ENCODE assay signal across 8 cellular contexts in genomic region chr11:118912742-118913410, GRCh38. TPM values are rescaled to one million over a fixed set of nuclear protein-coding genes. Genes with fewer than 3 reads are reported as not detected.
DNase-seq lines count a peak whose midpoint lies in the region; ATAC-seq, FAIRE-seq and TF ChIP-seq lines count a peak whose summit lies in the region.

No MANE protein-coding gene starts in this region.

- peak overlapping the region; percentile 87 for H2AK5ac ChIP-seq in mesendoderm (ENCODE audit: low read length)

- peak overlapping the region; percentile 97 for H3K23ac ChIP-seq in mesendoderm (ENCODE audit: low read length)

- DNase-seq in A549 (ENCODE audit: low read depth in 1 of 2, low spot score in 1 of 2) (peak in 1 of 2 experiments; percentile 62), astrocyte of the hippocampus (ENCODE audit: low read depth, low spot score) (peak; percentile 47), mesendoderm (peak; percentile 73), WERI-Rb-1 (no peak), NCI-H1105 treated with DMSO at 0.1 percent for 48 hours (lab: John Stamatoyannopoulos, UW) (no peak)

- H2BK120ac ChIP-seq in mesendoderm (ENCODE audit: low read depth, low read length), result peak overlapping the region; percentile 39

- TF ChIP-seq RAD21 in A549 (conservative IDR thresholded peaks at IDR 0.05 in 1 of 2, IDR thresholded peaks at IDR 0.05 in 1 of 2), result no peak

- H3K27ac ChIP-seq in A549, result peak overlapping the region; percentile 98 to 100
- peak overlapping the region; percentile 100 for H3K27ac ChIP-seq in HUES48 (ENCODE audit: low read depth, low read length)
- H3K27ac ChIP-seq in mesendoderm (ENCODE audit: low read depth, low read length), result peak overlapping the region; percentile 96
- H3K27ac ChIP-seq in WERI-Rb-1, result no peak overlapping the region; the same call in 1 of the 2 replicates

- H3K18ac ChIP-seq in mesendoderm (ENCODE audit: low read length), result peak overlapping the region; percentile 78

- no peak overlapping the region for H2BK15ac ChIP-seq in mesendoderm (replicated peaks; ENCODE audit: low read depth)

- peak overlapping the region; percentile 96 for H2BK5ac ChIP-seq in mesendoderm (ENCODE audit: low read length)

- WGBS in A549 (ENCODE audit: missing lambda C conversion rate), result 5% methylated on average over 4 of the region's 12 CpGs
- no CpG with 5 or more reads among the region's 12 CpGs for WGBS in mesendoderm (ENCODE audit: extremely low coverage, insufficient coverage, low lambda C conversion rate)

- TF ChIP-seq EP300 in A549 (IDR thresholded peaks at IDR 0.05), result no peak

- CTCF ChIA-PET in A549 (lab: Yijun Ruan, JAX), result interaction anchor here (2.2 to 4.0 kb wide), 3 partner anchors 35 to 223 kb away, joined by 4 to 18 read pairs (median 9); partner anchors contain the start of gene DDX6

- TF ChIP-seq POLR2A in A549 (IDR thresholded peaks at IDR 0.05; ENCODE audit: low read length), result no peak

- POLR2A ChIA-PET in A549 (lab: Yijun Ruan, JAX), result interaction anchor here (0.7 to 5.7 kb wide), 3 partner anchors 13 to 122 kb away, joined by 4 to 53 read pairs (median 5); partner anchors contain the start of genes BCL9L and DDX6

- H3K4me2 ChIP-seq in A549, result peak overlapping the region; percentile 100
- H3K4me2 ChIP-seq in mesendoderm (ENCODE audit: low read length), result peak overlapping the region; percentile 27

- peak overlapping the region; percentile 66 for H4K5ac ChIP-seq in mesendoderm (ENCODE audit: low read length)

- H3K4me3 ChIP-seq in A549 (peak overlapping the region; percentile 23), HUES48 (ENCODE audit: low read depth, low read length) (peak overlapping the region; percentile 67), mesendoderm (ENCODE audit: low read length) (no peak overlapping the region), WERI-Rb-1 (ENCODE audit: low read depth, low read length) (no peak overlapping the region)

- H3K36me3 ChIP-seq in HUES48 (ENCODE audit: control insufficient read depth, insufficient read depth, low read length) (no peaks in the 10 kb centered on the region), mesendoderm (ENCODE audit: control insufficient read depth, insufficient read depth, low read length) (no peaks in the 10 kb centered on the region), WERI-Rb-1 (no peaks in the 10 kb centered on the region)

- peaks cover 34% of the 10 kb centered on the region for H3K79me1 ChIP-seq in mesendoderm (ENCODE audit: low read length)

- ATAC-seq in A549 (0 out of 6 replicates have a peak, but pooled peaks of 1 of the 2 experiments have one; percentile 0), HG03520 (IDR thresholded peaks at IDR 0.05; ENCODE audit: unreplicated experiment) (no peak), HG02884 (IDR thresholded peaks at IDR 0.05; ENCODE audit: unreplicated experiment) (no peak)

- H3K27me3 ChIP-seq in HUES48 (ENCODE audit: control insufficient read depth, insufficient read depth, low read length), result no peaks in the 10 kb centered on the region
- H3K27me3 ChIP-seq in mesendoderm (ENCODE audit: insufficient read depth, low read length, poor library complexity), result no peaks in the 10 kb centered on the region
- no peaks in the 10 kb centered on the region for H3K27me3 ChIP-seq in WERI-Rb-1 (ENCODE audit: insufficient read depth, low read depth, severe bottlenecking)

- H3K79me2 ChIP-seq in mesendoderm (ENCODE audit: control insufficient read depth, insufficient read depth, low read length), result peaks cover 51% of the 10 kb centered on the region

- H3K4ac ChIP-seq in mesendoderm (ENCODE audit: low read depth, low read length), result peak overlapping the region; percentile 39

- H3K9me3 ChIP-seq in A549 (no peaks in the 10 kb centered on the region), HUES48 (ENCODE audit: control insufficient read depth, insufficient read depth, low read length) (no peaks in the 10 kb centered on the region), WERI-Rb-1 (ENCODE audit: severe bottlenecking) (no peaks in the 10 kb centered on the region)

- H3K9ac ChIP-seq in HUES48 (ENCODE audit: low read depth, low read length) (peak overlapping the region; percentile 78), mesendoderm (ENCODE audit: low read length) (peak overlapping the region; percentile 75)

- H3K4me1 ChIP-seq in A549, result peaks cover 83% of the 10 kb centered on the region
- H3K4me1 ChIP-seq in HUES48 (ENCODE audit: control insufficient read depth, insufficient read depth, low read length), result peaks cover 86% of the 10 kb centered on the region
- peaks cover 62% of the 10 kb centered on the region for H3K4me1 ChIP-seq in mesendoderm (ENCODE audit: control insufficient read depth, low read depth, low read length)

- TF ChIP-seq CTCF in A549 (IDR thresholded peaks at IDR 0.05) (no peak), WERI-Rb-1 (IDR thresholded peaks at IDR 0.05; ENCODE audit: low read depth, low read length) (no peak)

- H4K8ac ChIP-seq in mesendoderm (ENCODE audit: low read depth, low read length), result no peak overlapping the region

- no peak for FAIRE-seq in A549 (lab: Jason Lieb, UNC)

- H3K56ac ChIP-seq in mesendoderm (ENCODE audit: low read length), result peak overlapping the region; percentile 94

TF ChIP-seq in A549, 52 proteins besides CTCF, POLR2A, EP300 and RAD21:
- TF ChIP-seq HOXB13 (CRISPR knock-in tag; IDR thresholded peaks at IDR 0.05; ENCODE audit: low read depth) (0 out of 2 replicates have a peak, but pooled peaks have one; percentile 15), HOXB5 (CRISPR knock-in tag; IDR thresholded peaks at IDR 0.05) (peak; percentile 7; the same call in 1 of the 2 replicates), FOSL2 (IDR thresholded peaks at IDR 0.05) (no peak), FOSL2 (CRISPR knock-in tag; IDR thresholded peaks at IDR 0.05) (peak; percentile 58), HEYL (CRISPR knock-in tag; IDR thresholded peaks at IDR 0.05) (0 out of 2 replicates have a peak, but pooled peaks have one; percentile 49), ZNF302 (CRISPR knock-in tag; IDR thresholded peaks at IDR 0.05) (peak; percentile 37; the same call in 1 of the 2 replicates), RARB (CRISPR knock-in tag; IDR thresholded peaks at IDR 0.05) (no peak), HOXA7 (CRISPR knock-in tag; IDR thresholded peaks at IDR 0.05) (peak; percentile 23; the same call in 1 of the 2 replicates), CHD4 (IDR thresholded peaks at IDR 0.05; ENCODE audit: borderline replicate concordance) (no peak)
- TF ChIP-seq, protein P1, sequence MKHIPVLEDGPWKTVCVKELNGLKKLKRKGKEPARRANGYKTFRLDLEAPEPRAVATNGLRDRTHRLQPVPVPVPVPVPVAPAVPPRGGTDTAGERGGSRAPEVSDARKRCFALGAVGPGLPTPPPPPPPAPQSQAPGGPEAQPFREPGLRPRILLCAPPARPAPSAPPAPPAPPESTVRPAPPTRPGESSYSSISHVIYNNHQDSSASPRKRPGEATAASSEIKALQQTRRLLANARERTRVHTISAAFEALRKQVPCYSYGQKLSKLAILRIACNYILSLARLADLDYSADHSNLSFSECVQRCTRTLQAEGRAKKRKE (CRISPR knock-in tag; IDR thresholded peaks at IDR 0.05; ENCODE audit: low read depth), result peak; percentile 19; the same call in 1 of the 2 replicates
- TF ChIP-seq, protein P2, sequence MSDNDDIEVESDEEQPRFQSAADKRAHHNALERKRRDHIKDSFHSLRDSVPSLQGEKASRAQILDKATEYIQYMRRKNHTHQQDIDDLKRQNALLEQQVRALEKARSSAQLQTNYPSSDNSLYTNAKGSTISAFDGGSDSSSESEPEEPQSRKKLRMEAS (IDR thresholded peaks at IDR 0.05), result peak; percentile 5; the same call in 1 of the 2 replicates

RNA-seq across cellular contexts. Expression of gene BCL9L, which starts 12.8 kb away (rescaled TPM):
- polyA plus RNA-seq in A549 (2011; rRNA removed) (7.0 and 8.8 TPM in 2 replicates), A549 (2017; fragmentation: RNase III; extraction: RNeasy Plus Mini Kit Qiagen cat#74134 plus additional on column Dnase treatment) (51.8 to 53.2 TPM (median 52.0 TPM) in 3 replicates)
- polyA plus RNA-seq in A549 (2012; cell fraction: cytosol; rRNA removed), result 16.4 and 27.8 TPM in 2 replicates
- polyA plus RNA-seq in A549 (2012; cell fraction: nucleus; rRNA removed), result 41.9 and 56.6 TPM in 2 replicates
- polyA minus RNA-seq in A549 (2011; rRNA and poly(A)+ RNA removed), result 8.8 and 19.9 TPM in 2 replicates
- 65.1 TPM for polyA plus RNA-seq in mesendoderm (2013, experiment 1 of 2)
- polyA plus RNA-seq in mesendoderm (2013, experiment 2 of 2), result 69.1 TPM

RNA-seq across cellular contexts. Expression of gene CXCR5, which starts 29.2 kb away (rescaled TPM):
- polyA plus RNA-seq in A549 (2011; rRNA removed) (not detected in 2 replicates), A549 (2017; fragmentation: RNase III; extraction: RNeasy Plus Mini Kit Qiagen cat#74134 plus additional on column Dnase treatment) (0.04 to 0.05 TPM (median 0.04 TPM) in 3 replicates)
- not detected in 2 replicates for polyA plus RNA-seq in A549 (2012; cell fraction: cytosol; rRNA removed)
- polyA plus RNA-seq in A549 (2012; cell fraction: nucleus; rRNA removed), result 0.02 and 0.04 TPM in 2 replicates
- polyA minus RNA-seq in A549 (2011; rRNA and poly(A)+ RNA removed), result not detected in 2 replicates
- polyA plus RNA-seq in mesendoderm (2013, experiment 1 of 2), result 0.80 TPM
- polyA plus RNA-seq in mesendoderm (2013, experiment 2 of 2), result 0.70 TPM

RNA-seq across cellular contexts. Expression of gene UPK2, which starts 43.2 kb away (rescaled TPM):
- polyA plus RNA-seq in A549 (2011; rRNA removed) (0.20 and 0.37 TPM in 2 replicates), A549 (2017; fragmentation: RNase III; extraction: RNeasy Plus Mini Kit Qiagen cat#74134 plus additional on column Dnase treatment) (0.41 to 0.92 TPM (median 0.50 TPM) in 3 replicates)
- 0.48 and 0.49 TPM in 2 replicates for polyA plus RNA-seq in A549 (2012; cell fraction: cytosol; rRNA removed)
- 0.56 and 0.62 TPM in 2 replicates for polyA plus RNA-seq in A549 (2012; cell fraction: nucleus; rRNA removed)
- polyA minus RNA-seq in A549 (2011; rRNA and poly(A)+ RNA removed), result 0.37 and 0.39 TPM in 2 replicates
- 0.31 TPM for polyA plus RNA-seq in mesendoderm (2013, experiment 1 of 2)
- 0.43 TPM for polyA plus RNA-seq in mesendoderm (2013, experiment 2 of 2)

RNA-seq across cellular contexts. Expression of gene FOXR1, which starts 58.7 kb away (rescaled TPM):
- not detected in 2 replicates for polyA plus RNA-seq in A549 (2011; rRNA removed)
- polyA plus RNA-seq in A549 (2012; cell fraction: cytosol; rRNA removed), result not detected in 2 replicates
- not detected in 2 replicates for polyA plus RNA-seq in A549 (2012; cell fraction: nucleus; rRNA removed)
- not detected in 3 replicates for polyA plus RNA-seq in A549 (2017; fragmentation: RNase III; extraction: RNeasy Plus Mini Kit Qiagen cat#74134 plus additional on column Dnase treatment)
- polyA minus RNA-seq in A549 (2011; rRNA and poly(A)+ RNA removed), result not detected in 2 replicates
- polyA plus RNA-seq in mesendoderm (2013, experiment 1 of 2), result 0.04 TPM
- polyA plus RNA-seq in mesendoderm (2013, experiment 2 of 2), result not detected

Comparison
In these comparisons a context has a peak if more than half of its experiments do, and no peak if none do; other contexts are left out.
1. DNase-seq: peak in astrocyte of the hippocampus (single experiment) and mesendoderm (single experiment); none in WERI-Rb-1 (single experiment) and NCI-H1105 treated with DMSO at 0.1 percent for 48 hours (single experiment).
2. H3K4me3 ChIP-seq: peak in A549 (single experiment) and HUES48 (single experiment); none in mesendoderm (single experiment) and WERI-Rb-1 (single experiment).